ENCODE assay signal across 10 cellular contexts in genomic region chrX:154892263-154892662, GRCh38. TPM values are rescaled to one million over a fixed set of nuclear protein-coding genes. Genes with fewer than 3 reads are reported as not detected.
"Had no signal": no experiment of that assay in that cellular context is flagged by ENCODE, and none has a peak within 500 bp of the region (broad histone marks: within the 10 kb centered on the region; RNA-seq: fewer than 3 reads in every experiment).

No MANE protein-coding gene starts in this region.

- H3K4me3 ChIP-seq: GM23338 had no signal

- FAIRE-seq: H1, H54, HepG2, HTR-8/SVneo had no signal

- ATAC-seq: GM23338, HepG2 had no signal

- DNase-seq: H9, HCEC 1CT, KBM-7 had no signal

- H3K4me2 ChIP-seq: GM23338 had no signal

- H2AFZ ChIP-seq: GM23338 had no signal

RNA-seq across cellular contexts. Expression of gene SMIM9, which starts 57.8 kb away (rescaled TPM):
- total RNA-seq: GM23338, H1, H9, HepG2, HT-29 had no signal
- polyA plus RNA-seq: GM23338, H1, HepG2, IgD-negative memory B cell had no signal
